In genomic region chr12:105968025-105968424, GRCh38 we compare ENCODE assay signal across 20 cellular contexts.
"Had no signal": no experiment of that assay in that cellular context is flagged by ENCODE, and none has a peak within 500 bp of the region (broad histone marks: within the 10 kb centered on the region; RNA-seq: fewer than 3 reads in every experiment).

No MANE protein-coding gene starts in this region.

- H3K36me3 ChIP-seq: lower lobe of right lung, suprapubic skin, upper lobe of left lung had no signal

- H3K9me3 ChIP-seq: lower lobe of right lung, suprapubic skin, upper lobe of left lung had no signal

- H3K4me1 ChIP-seq: suprapubic skin had no signal

- H3K27me3 Mint-ChIP-seq: activated CD4-positive, alpha-beta T cell treated with anti-CD3 and anti-CD28 coated beads for 36 hours had no signal

- H3K4me3 ChIP-seq: lower lobe of right lung, suprapubic skin, upper lobe of left lung had no signal

- H3K4me1 Mint-ChIP-seq: activated CD4-positive, alpha-beta T cell treated with anti-CD3 and anti-CD28 coated beads for 36 hours; activated naive CD8-positive, alpha-beta T cell treated with anti-CD3 and anti-CD28 coated beads for 36 hours; stimulated activated naive CD8-positive, alpha-beta T cell treated with anti-CD3 and anti-CD28 coated beads, Interleukin-15, amount 100 ng/mL, for 72 hours had no signal

- H3K9me3 Mint-ChIP-seq: activated naive CD8-positive, alpha-beta T cell treated with anti-CD3 and anti-CD28 coated beads for 36 hours; activated T-helper 1 cell treated with anti-CD3 and anti-CD28 coated beads, Interleukin-12 subunit alpha, Interleukin-12 subunit beta, Interleukin-2, Interleukin-4 antibody, amounts not matched to agents 30 ng/mL and 10 ng/mL and 1 ng/mL, durations not matched to agents 14 hours and 24 hours and 36 hours had no signal

- H3K4me3 Mint-ChIP-seq: activated CD4-positive, alpha-beta T cell treated with anti-CD3 and anti-CD28 coated beads for 36 hours; activated naive CD8-positive, alpha-beta T cell treated with anti-CD3 and anti-CD28 coated beads for 36 hours; activated T-helper 1 cell treated with anti-CD3 and anti-CD28 coated beads, Interleukin-12 subunit alpha, Interleukin-12 subunit beta, Interleukin-2, Interleukin-4 antibody, amounts not matched to agents 30 ng/mL and 10 ng/mL and 1 ng/mL, durations not matched to agents 14 hours and 24 hours and 36 hours; brain; nephron; stimulated activated naive CD8-positive, alpha-beta T cell treated with anti-CD3 and anti-CD28 coated beads, Interleukin-15, amount 100 ng/mL, for 72 hours; WTC11 had no signal

- H3K27ac Mint-ChIP-seq: activated CD4-positive, alpha-beta T cell treated with anti-CD3 and anti-CD28 coated beads for 36 hours; activated naive CD8-positive, alpha-beta T cell treated with anti-CD3 and anti-CD28 coated beads for 36 hours; activated T-helper 1 cell treated with anti-CD3 and anti-CD28 coated beads, Interleukin-12 subunit alpha, Interleukin-12 subunit beta, Interleukin-2, Interleukin-4 antibody, amounts not matched to agents 30 ng/mL and 10 ng/mL and 1 ng/mL, durations not matched to agents 14 hours and 24 hours and 36 hours; brain; nephron; stimulated activated naive CD8-positive, alpha-beta T cell treated with anti-CD3 and anti-CD28 coated beads, Interleukin-15, amount 100 ng/mL, for 72 hours; WTC11 had no signal

- ATAC-seq: activated CD4-positive, alpha-beta T cell treated with anti-CD3 and anti-CD28 coated beads for 36 hours; esophagus mucosa; lower lobe of right lung; stimulated activated naive CD8-positive, alpha-beta T cell treated with anti-CD3 and anti-CD28 coated beads, Interleukin-15, amount 100 ng/mL, for 72 hours; WTC11 had no signal

- H3K27me3 ChIP-seq: suprapubic skin, upper lobe of left lung had no signal

- DNase-seq: activated CD4-positive, alpha-beta T cell treated with anti-CD3 and anti-CD28 coated beads for 36 hours; activated CD4-positive, alpha-beta T cell treated with anti-CD3 and anti-CD28 coated beads, Interleukin-2, amount 50 U/mL, for 48 hours; activated naive CD8-positive, alpha-beta T cell treated with anti-CD3 and anti-CD28 coated beads for 36 hours; activated T-cell treated with anti-CD3 and anti-CD28 coated beads for 4 hours; amygdala; effector CD4-positive, alpha-beta T cell; lower lobe of right lung; nucleus accumbens; right cardiac atrium; small intestine; stimulated activated CD4-positive, alpha-beta T cell treated with anti-CD3 and anti-CD28 coated beads, Interleukin-4, amount 100 ng/mL, for 1 hour; stimulated activated naive CD8-positive, alpha-beta T cell treated with anti-CD3 and anti-CD28 coated beads, Interleukin-15, amount 100 ng/mL, for 72 hours; T-helper 2 cell; upper lobe of left lung had no signal

- H3K36me3 Mint-ChIP-seq: activated naive CD8-positive, alpha-beta T cell treated with anti-CD3 and anti-CD28 coated beads for 36 hours; brain; WTC11 had no signal

- H3K27ac ChIP-seq: lower lobe of right lung, suprapubic skin had no signal
